21 cellular contexts compared by ENCODE assay signal in the genomic region with DNA sequence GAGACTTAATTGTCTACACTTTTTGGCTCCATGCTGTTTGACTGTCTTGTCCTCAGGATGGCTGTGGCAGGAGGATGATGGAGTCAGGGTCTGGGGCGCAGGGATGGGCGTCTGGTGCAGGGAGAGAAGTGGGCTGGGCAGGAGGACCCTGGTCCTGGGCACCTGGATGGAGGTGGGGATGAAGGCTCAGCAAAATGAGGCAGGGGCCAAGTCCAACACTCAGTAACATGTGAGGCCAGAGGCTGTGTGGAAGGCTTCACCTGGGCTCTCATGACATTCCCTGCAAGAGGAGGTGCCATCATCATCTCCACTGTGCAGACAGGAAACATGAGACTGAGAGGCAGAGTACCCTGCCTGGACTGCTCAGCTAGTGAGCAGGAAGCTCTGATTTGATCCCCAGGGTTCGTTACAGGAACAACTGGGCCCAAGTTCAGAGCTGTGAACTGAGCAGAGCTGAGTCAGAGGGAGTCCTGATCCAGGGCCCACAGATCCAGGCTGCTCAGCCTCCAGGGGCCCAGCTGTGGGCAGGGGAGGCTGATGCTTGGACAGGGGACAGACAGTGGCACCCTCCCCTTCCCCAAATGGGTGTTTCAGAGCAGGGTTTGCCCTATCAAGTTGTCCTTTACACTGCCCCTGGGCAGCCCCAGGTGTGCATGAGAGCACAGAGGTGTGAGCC. TPM values are rescaled to one million over a fixed set of nuclear protein-coding genes. Genes with fewer than 3 reads are reported as not detected.
DNase-seq lines count a peak whose midpoint lies in the region; ATAC-seq and TF ChIP-seq lines count a peak whose summit lies in the region.
"Had no signal": no experiment of that assay in that cellular context is flagged by ENCODE, and none has a peak within 500 bp of the region (broad histone marks: within the 10 kb centered on the region; RNA-seq: fewer than 3 reads in every experiment).

No MANE protein-coding gene starts in this region.

- no peaks in the 10 kb centered on the region for H3K36me3 Mint-ChIP-seq in osteocyte (ENCODE audit: unreplicated experiment)
- H3K36me3 Mint-ChIP-seq: activated naive CD4-positive, alpha-beta T cell treated with anti-CD3 and anti-CD28 coated beads, Interleukin-2, amount 50 U/mL, for 72 hours had no signal

- H3K9me3 ChIP-seq in GM23248 (ENCODE audit: low read depth) (no peaks in the 10 kb centered on the region), gastroesophageal sphincter (peaks cover 0 to 7% (median 0%) of the 10 kb centered on the region in 3 donors)
- H3K9me3 ChIP-seq: upper lobe of left lung had no signal

- no peaks in the 10 kb centered on the region for H4K20me1 ChIP-seq in GM23248 (ENCODE audit: insufficient read depth)

- DNase-seq in AG09309 (ENCODE audit: low read depth), result peak; percentile 21
- peak; percentile 35 for DNase-seq in GM23248
- no peak for DNase-seq in osteocyte (ENCODE audit: extremely low spot score, unreplicated experiment)
- no peak for DNase-seq in ecto neural progenitor cell (ENCODE audit: low spot score)
- DNase-seq in NCI-H446 (lab: John Stamatoyannopoulos, UW), result no peak
- no peak for DNase-seq in dedifferentiated amniotic fluid mesenchymal stem cell (ENCODE audit: extremely low spot score)
- DNase-seq: activated CD4-positive, alpha-beta T cell treated with anti-CD3 and anti-CD28 coated beads, Interleukin-2, amount 10 ng/mL, durations not matched to agents 7 days and 5 days; COR-L47; cortex of kidney; NCI-H345; nephron progenitor cell; stimulated activated naive CD4-positive, alpha-beta T cell treated with Interleukin-2 at 50 U/mL for 16 hours; SW 1271 had no signal

- WGBS in GM23248 (ENCODE audit: low coverage in 1 of 2, low lambda C conversion rate in 2 of 2, missing lambda C conversion rate in 2 of 2), 2 experiments, result 45% methylated on average over 3 of the region's 3 CpGs
- 20% methylated on average over 1 of the region's 3 CpGs; no CpG with 5 or more reads in 1 of the 2 donors for WGBS in gastroesophageal sphincter (ENCODE audit: low coverage in 1 of 2), 2 donors

- peaks cover 21% of the 10 kb centered on the region for H3K4me1 Mint-ChIP-seq in osteocyte (ENCODE audit: unreplicated experiment)
- H3K4me1 Mint-ChIP-seq: activated CD4-positive, alpha-beta T cell treated with anti-CD3 and anti-CD28 coated beads, Interleukin-2, amount 10 ng/mL, durations not matched to agents 7 days and 5 days had no signal

- peaks cover 12% of the 10 kb centered on the region for H3K27me3 ChIP-seq in GM23248 (replicated peaks; ENCODE audit: insufficient read depth)
- H3K27me3 ChIP-seq in gastroesophageal sphincter, result peaks cover 9% of the 10 kb centered on the region
- H3K27me3 ChIP-seq: upper lobe of left lung had no signal

- peak overlapping the region; percentile 54 for H3K27ac Mint-ChIP-seq in osteocyte (ENCODE audit: unreplicated experiment)
- H3K27ac Mint-ChIP-seq: activated CD4-positive, alpha-beta T cell treated with anti-CD3 and anti-CD28 coated beads, Interleukin-2, amount 10 ng/mL, durations not matched to agents 7 days and 5 days; activated naive CD4-positive, alpha-beta T cell treated with anti-CD3 and anti-CD28 coated beads, Interleukin-2, amount 50 U/mL, for 72 hours had no signal

- H3K27me3 Mint-ChIP-seq in osteocyte (ENCODE audit: unreplicated experiment), result peaks cover 9% of the 10 kb centered on the region

- no peaks in the 10 kb centered on the region for H3F3A ChIP-seq in GM23248 (ENCODE audit: insufficient read depth)

- no peaks in the 10 kb centered on the region for H3K36me3 ChIP-seq in GM23248 (ENCODE audit: low read depth)
- no peaks in the 10 kb centered on the region for H3K36me3 ChIP-seq in gastroesophageal sphincter
- H3K36me3 ChIP-seq: upper lobe of left lung had no signal

- H3K9ac ChIP-seq in GM23248, result no peak overlapping the region

- no peak for TF ChIP-seq POLR2A in gastroesophageal sphincter (IDR thresholded peaks at IDR 0.05)

- H3K27ac ChIP-seq in GM23248, result no peak overlapping the region
- H3K27ac ChIP-seq in gastroesophageal sphincter, result no peak overlapping the region
- H3K27ac ChIP-seq: epithelial cell of prostate, RWPE1, upper lobe of left lung had no signal

- no peaks in the 10 kb centered on the region for H3K79me2 ChIP-seq in GM23248 (ENCODE audit: insufficient read depth)

- H3K4me3 ChIP-seq in AG09309 (ENCODE audit: control insufficient read depth, low read depth, low read length) (no peak overlapping the region), GM23248 (no peak overlapping the region), gastroesophageal sphincter (no peak overlapping the region)
- H3K4me3 ChIP-seq: upper lobe of left lung had no signal

- TF ChIP-seq CTCF in AG09309 (IDR thresholded peaks at IDR 0.05; ENCODE audit: control insufficient read depth, insufficient read depth, low read depth, low read length, missing control alignments) (no peak), gastroesophageal sphincter (IDR thresholded peaks at IDR 0.05) (no peak), osteocyte (IDR thresholded peaks at IDR 0.05) (no peak)

- no peaks in the 10 kb centered on the region for H3K9me2 ChIP-seq in GM23248 (ENCODE audit: insufficient read depth)

- no peaks in the 10 kb centered on the region for H3K9me3 Mint-ChIP-seq in osteocyte (ENCODE audit: unreplicated experiment)
- H3K9me3 Mint-ChIP-seq: activated CD4-positive, alpha-beta T cell treated with anti-CD3 and anti-CD28 coated beads, Interleukin-2, amount 10 ng/mL, durations not matched to agents 7 days and 5 days; activated naive CD4-positive, alpha-beta T cell treated with anti-CD3 and anti-CD28 coated beads, Interleukin-2, amount 50 U/mL, for 72 hours; nephron progenitor cell had no signal

- ATAC-seq in gastroesophageal sphincter (peak; percentile 13), GM19455 (IDR thresholded peaks at IDR 0.05; ENCODE audit: unreplicated experiment) (no peak)
- ATAC-seq: activated naive CD4-positive, alpha-beta T cell treated with anti-CD3 and anti-CD28 coated beads, Interleukin-2, amount 50 U/mL, for 72 hours had no signal

- no peak overlapping the region for H3K4me2 ChIP-seq in GM23248 (ENCODE audit: unreplicated experiment)

- TF ChIP-seq EP300 in gastroesophageal sphincter (IDR thresholded peaks at IDR 0.05), result no peak

- H3K4me1 ChIP-seq in GM23248 (ENCODE audit: insufficient read depth), result peaks cover 3% of the 10 kb centered on the region; the same call in 1 of the 2 replicates
- H3K4me1 ChIP-seq in gastroesophageal sphincter, result no peaks in the 10 kb centered on the region
- H3K4me1 ChIP-seq: upper lobe of left lung had no signal

- H2AFZ ChIP-seq in GM23248, result no peak overlapping the region

- H3K4me3 Mint-ChIP-seq in osteocyte (ENCODE audit: unreplicated experiment), result no peak overlapping the region
- H3K4me3 Mint-ChIP-seq: activated CD4-positive, alpha-beta T cell treated with anti-CD3 and anti-CD28 coated beads, Interleukin-2, amount 10 ng/mL, durations not matched to agents 7 days and 5 days; nephron progenitor cell had no signal

- in situ Hi-C loops in GM23248 (cut with MboI), result no loop called here

RNA-seq across cellular contexts. Expression of a gene that starts 36.9 kb away (rescaled TPM):
- 10.9 and 13.2 TPM in 2 replicates for total RNA-seq in GM23248 (2014; rRNA removed; shearing (Covaris generic))
- 13.5 and 13.9 TPM in 2 replicates for polyA plus RNA-seq in GM23248 (2016; fragmentation: Nextera tagmentation; extraction: Ambion mirVana)
- 1 to 10 TPM in 2 of 4 donors, under 1 TPM in 1, not detected in 1; 0.15 to 3.1 (median 2.5) TPM for total RNA-seq in gastroesophageal sphincter
- total RNA-seq in osteocyte, result 7.7 and 7.9 TPM in 2 replicates

RNA-seq across cellular contexts. Expression of a gene that starts 39.3 kb away (rescaled TPM):
- total RNA-seq in GM23248 (2014; rRNA removed; shearing (Covaris generic)), result not detected in 2 replicates
- polyA plus RNA-seq in GM23248 (2016; fragmentation: Nextera tagmentation; extraction: Ambion mirVana), result not detected in 2 replicates
- total RNA-seq in gastroesophageal sphincter, result not detected
- not detected in 2 replicates for total RNA-seq in osteocyte
- total RNA-seq: activated CD4-positive, alpha-beta T cell treated with anti-CD3 and anti-CD28 coated beads, Interleukin-2, amount 10 ng/mL, durations not matched to agents 7 days and 5 days; activated naive CD4-positive, alpha-beta T cell treated with anti-CD3 and anti-CD28 coated beads, Interleukin-2, amount 50 U/mL, for 72 hours; H7; MCF 10A; upper lobe of left lung had no signal

RNA-seq across cellular contexts. Expression of a gene that starts 57.4 kb away (rescaled TPM):
- total RNA-seq in GM23248 (2014; rRNA removed; shearing (Covaris generic)), result not detected in 2 replicates
- not detected in 2 replicates for polyA plus RNA-seq in GM23248 (2016; fragmentation: Nextera tagmentation; extraction: Ambion mirVana)
- total RNA-seq in gastroesophageal sphincter (under 1 TPM in 1 of 4 donors, not detected in 3; 0.94 TPM), osteocyte (not detected in 2 replicates)
- total RNA-seq: activated CD4-positive, alpha-beta T cell treated with anti-CD3 and anti-CD28 coated beads, Interleukin-2, amount 10 ng/mL, durations not matched to agents 7 days and 5 days; activated naive CD4-positive, alpha-beta T cell treated with anti-CD3 and anti-CD28 coated beads, Interleukin-2, amount 50 U/mL, for 72 hours; H7; MCF 10A had no signal

Comparison
In these comparisons a context has a peak if more than half of its experiments do, and no peak if none do; other contexts are left out.
1. DNase-seq: peak in AG09309 (single experiment) and GM23248 (single experiment); none in osteocyte (single experiment), ecto neural progenitor cell (single experiment), NCI-H446 (0 of 2) and dedifferentiated amniotic fluid mesenchymal stem cell (single experiment).